9 cellular contexts compared by ENCODE assay signal in the genomic region with DNA sequence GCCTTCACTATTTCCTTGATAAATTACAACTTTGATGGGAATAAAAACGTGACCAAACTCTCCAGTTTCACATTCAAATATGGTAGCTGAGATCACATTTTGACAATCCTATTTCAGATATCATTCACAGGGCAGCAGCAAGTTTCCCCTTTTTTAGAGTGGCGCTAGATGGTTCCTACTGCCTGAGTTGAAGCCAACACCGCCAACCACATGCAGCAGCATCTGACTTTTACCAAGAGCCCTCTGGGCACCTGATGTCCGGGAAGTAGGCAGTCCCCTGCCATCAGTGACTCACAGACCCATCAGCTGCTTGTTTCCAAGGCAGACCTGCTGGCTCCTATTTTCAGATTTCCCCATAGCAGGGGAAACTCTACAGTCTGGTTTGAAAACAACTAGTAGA. TPM values are rescaled to one million over a fixed set of nuclear protein-coding genes. Genes with fewer than 3 reads are reported as not detected.
DNase-seq lines count a peak whose midpoint lies in the region; ATAC-seq and TF ChIP-seq lines count a peak whose summit lies in the region.
"Had no signal": no experiment of that assay in that cellular context is flagged by ENCODE, and none has a peak within 500 bp of the region (broad histone marks: within the 10 kb centered on the region; RNA-seq: fewer than 3 reads in every experiment).

No MANE protein-coding gene starts in this region.

- H3K27me3 ChIP-seq in Peyer's patch = no peaks in the 10 kb centered on the region

- no peaks in the 10 kb centered on the region for H3K4me1 Mint-ChIP-seq in type B pancreatic cell (ENCODE audit: unreplicated experiment)

- TF ChIP-seq CTCF in Peyer's patch (IDR thresholded peaks at IDR 0.05) (no peak), foreskin fibroblast (IDR thresholded peaks at IDR 0.05; ENCODE audit: low read depth, low read length) (no peak), type B pancreatic cell (conservative IDR thresholded peaks at IDR 0.05) (no peak)

- H3K4me3 ChIP-seq in Peyer's patch (no peak overlapping the region), foreskin fibroblast (ENCODE audit: low read depth in 1 of 2, low read length in 2 of 2) (no peak overlapping the region)

- no peaks in the 10 kb centered on the region for H3K4me1 ChIP-seq in Peyer's patch

- H3K27ac ChIP-seq in Peyer's patch = no peak overlapping the region

- H3K9me3 Mint-ChIP-seq in type B pancreatic cell = no peaks in the 10 kb centered on the region
- H3K9me3 Mint-ChIP-seq: H9 had no signal

- ATAC-seq in GM21786 (IDR thresholded peaks at IDR 0.05; ENCODE audit: unreplicated experiment) = peak; percentile 35
- no peak for ATAC-seq in GM19397 (IDR thresholded peaks at IDR 0.05; ENCODE audit: unreplicated experiment)

- TF ChIP-seq POLR2A in Peyer's patch (IDR thresholded peaks at IDR 0.05) = no peak

- no peak overlapping the region for H3K4me3 Mint-ChIP-seq in type B pancreatic cell
- H3K4me3 Mint-ChIP-seq: H9 had no signal

- no peaks in the 10 kb centered on the region for H3K9me3 ChIP-seq in Peyer's patch

- H3K27ac Mint-ChIP-seq in type B pancreatic cell = no peak overlapping the region
- H3K27ac Mint-ChIP-seq: H9 had no signal

- H3K36me3 ChIP-seq in Peyer's patch = no peaks in the 10 kb centered on the region

- H3K36me3 Mint-ChIP-seq in type B pancreatic cell = no peaks in the 10 kb centered on the region

- no peaks in the 10 kb centered on the region for H3K27me3 Mint-ChIP-seq in type B pancreatic cell

- peak; percentile 51 for DNase-seq in EL
- DNase-seq in Peyer's patch = peak in 2 of 3 donors; percentile 43 to 60
- DNase-seq in foreskin fibroblast = peak; percentile 29 to 62
- DNase-seq in type B pancreatic cell (ENCODE audit: extremely low spot score, unreplicated experiment) = no peak
- DNase-seq in NCI-H345 (lab: John Stamatoyannopoulos, UW) = no peak
- DNase-seq in NCI-H2107 (lab: John Stamatoyannopoulos, UW) = no peak
- DNase-seq: H9 had no signal

RNA-seq across cellular contexts. Expression of gene MREG, which starts 4.0 kb away (rescaled TPM):
- total RNA-seq in Peyer's patch (10 to 100 TPM in 1 of 4 donors, 1 to 10 TPM in 3; 6.2 to 10.7 (median 7.2) TPM), type B pancreatic cell (ENCODE audit: low replicate concordance) (15.7 and 21.2 TPM in 2 replicates)

Comparison
In these comparisons a context has a peak if more than half of its experiments do, and no peak if none do; other contexts are left out.
1. DNase-seq: peak in EL (single experiment), Peyer's patch (2 of 3) and foreskin fibroblast (2 of 2); none in type B pancreatic cell (single experiment), NCI-H345 (single experiment) and NCI-H2107 (single experiment).